In the genomic region with DNA sequence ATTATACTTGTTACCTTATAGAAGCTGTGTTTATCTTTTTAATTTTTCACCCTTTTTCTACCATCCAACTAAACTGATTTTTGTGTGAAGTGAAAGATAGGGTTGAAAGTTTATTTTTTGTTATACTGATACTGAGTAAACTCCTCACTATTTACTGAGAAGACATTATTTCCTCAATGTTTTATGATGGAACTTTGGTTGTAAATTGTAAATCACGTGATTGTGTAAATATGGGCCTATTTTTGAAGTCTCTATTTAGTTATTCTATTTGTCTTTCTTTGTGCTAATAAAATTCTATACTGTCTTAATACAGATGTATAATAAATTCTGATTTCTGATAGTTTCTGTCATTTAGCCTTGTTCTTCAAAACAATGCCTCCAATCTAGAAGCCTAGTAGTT, we compare ENCODE assay signal across 29 cellular contexts.
"Had no signal": no experiment of that assay in that cellular context is flagged by ENCODE, and none has a peak within 500 bp of the region (broad histone marks: within the 10 kb centered on the region; RNA-seq: fewer than 3 reads in every experiment).

No MANE protein-coding gene starts in this region.

- FAIRE-seq: endometrium, kidney had no signal

- H3K27me3 Mint-ChIP-seq: dendritic cell treated with granulocyte-macrophage colony-stimulating factor and Interleukin-4, amounts not matched to agents 40 ng/mL and 50 ng/mL, for 4 days; effector memory CD8-positive, alpha-beta T cell; naive B cell had no signal

- H3K4me3 ChIP-seq: colonic mucosa, esophagus squamous epithelium, gastroesophageal sphincter, heart left ventricle, hepatocyte, left ventricle myocardium inferior, lower lobe of right lung, mucosa of descending colon had no signal

- H3K27ac ChIP-seq: colonic mucosa, epithelial cell of prostate, esophagus squamous epithelium, gastroesophageal sphincter, heart left ventricle, hepatocyte, left ventricle myocardium inferior, lower lobe of right lung had no signal

- H3K4me1 ChIP-seq: colonic mucosa, esophagus squamous epithelium, gastroesophageal sphincter, heart left ventricle, left ventricle myocardium inferior, lower lobe of right lung had no signal

- ATAC-seq: effector memory CD8-positive, alpha-beta T cell; esophagus mucosa; gastroesophageal sphincter; heart left ventricle; left colon; left lobe of liver; lower lobe of right lung; mucosa of descending colon had no signal

- H3K36me3 Mint-ChIP-seq: immature natural killer cell, mesothelial cell of epicardium, naive B cell had no signal

- H3K79me2 ChIP-seq: hepatocyte had no signal

- H3K4me1 Mint-ChIP-seq: immature natural killer cell, naive B cell had no signal

- H3K27ac Mint-ChIP-seq: dendritic cell treated with granulocyte-macrophage colony-stimulating factor and Interleukin-4, amounts not matched to agents 40 ng/mL and 50 ng/mL, for 4 days; effector memory CD8-positive, alpha-beta T cell; endodermal cell; immature natural killer cell; mesothelial cell of epicardium; naive B cell had no signal

- H3K27me3 ChIP-seq: colonic mucosa, esophagus squamous epithelium, gastroesophageal sphincter, heart left ventricle, hepatocyte had no signal

- H3K36me3 ChIP-seq: colonic mucosa, esophagus squamous epithelium, gastroesophageal sphincter, heart left ventricle, left ventricle myocardium inferior, lower lobe of right lung had no signal

- H3K4me3 Mint-ChIP-seq: dendritic cell treated with granulocyte-macrophage colony-stimulating factor and Interleukin-4, amounts not matched to agents 40 ng/mL and 50 ng/mL, for 4 days; effector memory CD8-positive, alpha-beta T cell; endodermal cell; immature natural killer cell; mesothelial cell of epicardium; naive B cell had no signal

- H2AFZ ChIP-seq: hepatocyte had no signal

- DNase-seq: colonic mucosa; cortex of kidney; effector CD8-positive, alpha-beta T cell; effector memory CD8-positive, alpha-beta T cell; endodermal cell; erythroblast; esophagus squamous epithelium; foreskin fibroblast; foreskin melanocyte; heart left ventricle; hypothalamus; immature natural killer cell; islet precursor cell; kidney; kidney glomerular epithelial cell; left colon; left ventricle myocardium inferior; lower lobe of right lung; mesenchymal stem cell; mucosa of descending colon; naive B cell had no signal

- H3K4me2 ChIP-seq: hepatocyte had no signal

- H3K9me3 ChIP-seq: colonic mucosa, esophagus squamous epithelium, gastroesophageal sphincter, heart left ventricle, left ventricle myocardium inferior, lower lobe of right lung, mucosa of descending colon had no signal
